8 cellular contexts compared by ENCODE assay signal in genomic region chr5:54520438-54520846, GRCh38. TPM values are rescaled to one million over a fixed set of nuclear protein-coding genes. Genes with fewer than 3 reads are reported as not detected.
DNase-seq lines count a peak whose midpoint lies in the region; ATAC-seq and TF ChIP-seq lines count a peak whose summit lies in the region.

No MANE protein-coding gene starts in this region.

- H3K4me2 ChIP-seq in smooth muscle cell: peak overlapping the region; percentile 83
- H3K4me2 ChIP-seq in Karpas-422 (ENCODE audit: low read depth, low read length, poor library complexity, severe bottlenecking): no peak overlapping the region

- H3K4me1 Mint-ChIP-seq in stimulated activated naive CD8-positive, alpha-beta T cell treated with anti-CD3 and anti-CD28 coated beads, Interleukin-15, Interleukin-2, amounts not matched to agents 100 ng/mL and 50 ng/mL, for 24 hours (ENCODE audit: low read depth): peaks cover 70% of the 10 kb centered on the region

- TF ChIP-seq CTCF in smooth muscle cell (IDR thresholded peaks at IDR 0.05; ENCODE audit: borderline replicate concordance, insufficient read depth, poor library complexity, severe bottlenecking): no peak

- peaks cover 7% of the 10 kb centered on the region for H3K36me3 Mint-ChIP-seq in stimulated activated naive CD8-positive, alpha-beta T cell treated with anti-CD3 and anti-CD28 coated beads, Interleukin-15, Interleukin-2, amounts not matched to agents 100 ng/mL and 50 ng/mL, for 24 hours (ENCODE audit: low read depth)

- WGBS in smooth muscle cell (ENCODE audit: low lambda C conversion rate): 4% methylated on average over 7 of the region's 7 CpGs

- H3K27me3 Mint-ChIP-seq in stimulated activated naive CD8-positive, alpha-beta T cell treated with anti-CD3 and anti-CD28 coated beads, Interleukin-15, Interleukin-2, amounts not matched to agents 100 ng/mL and 50 ng/mL, for 24 hours: peaks cover 4% of the 10 kb centered on the region

- H3K79me2 ChIP-seq in smooth muscle cell (ENCODE audit: low read depth) (peaks cover 72% of the 10 kb centered on the region), Karpas-422 (ENCODE audit: low read length) (no peaks in the 10 kb centered on the region)

- no peak overlapping the region for H3K27ac ChIP-seq in iPS-18a (ENCODE audit: low read length)
- H3K27ac ChIP-seq in smooth muscle cell (ENCODE audit: low read depth): peak overlapping the region; percentile 74
- no peak overlapping the region for H3K27ac ChIP-seq in Karpas-422 (ENCODE audit: low read length)

- no peak overlapping the region for H3K27ac Mint-ChIP-seq in stimulated activated naive CD8-positive, alpha-beta T cell treated with anti-CD3 and anti-CD28 coated beads, Interleukin-15, Interleukin-2, amounts not matched to agents 100 ng/mL and 50 ng/mL, for 24 hours

- H3K36me3 ChIP-seq in adipocyte (ENCODE audit: control insufficient read depth, insufficient read depth, low read length, severe bottlenecking): no peaks in the 10 kb centered on the region
- H3K36me3 ChIP-seq in iPS-18a (ENCODE audit: control insufficient read depth, low read depth, low read length): no peaks in the 10 kb centered on the region
- no peaks in the 10 kb centered on the region for H3K36me3 ChIP-seq in smooth muscle cell (ENCODE audit: low read depth)
- H3K36me3 ChIP-seq in Karpas-422 (ENCODE audit: insufficient read depth, low read length): no peaks in the 10 kb centered on the region

- peak overlapping the region; percentile 86 for H3K4me3 Mint-ChIP-seq in stimulated activated naive CD8-positive, alpha-beta T cell treated with anti-CD3 and anti-CD28 coated beads, Interleukin-15, Interleukin-2, amounts not matched to agents 100 ng/mL and 50 ng/mL, for 24 hours

- H3K27me3 ChIP-seq in adipocyte (replicated peaks; ENCODE audit: control insufficient read depth, insufficient read depth, low read length) (no peaks in the 10 kb centered on the region), iPS-18a (ENCODE audit: control insufficient read depth, insufficient read depth, low read length) (peaks cover 23% of the 10 kb centered on the region), smooth muscle cell (ENCODE audit: low read depth) (no peaks in the 10 kb centered on the region), Karpas-422 (ENCODE audit: low read length) (no peaks in the 10 kb centered on the region)

- H3K9ac ChIP-seq in adipocyte (ENCODE audit: low read length) (peak overlapping the region; percentile 96), iPS-18a (ENCODE audit: low read length) (peak overlapping the region; percentile 7), smooth muscle cell (ENCODE audit: low read depth) (peak overlapping the region; percentile 60), Karpas-422 (ENCODE audit: low read length) (no peak overlapping the region)

- no peak for ATAC-seq in stimulated activated naive CD8-positive, alpha-beta T cell treated with anti-CD3 and anti-CD28 coated beads, Interleukin-15, Interleukin-2, amounts not matched to agents 100 U/mL and 50 U/mL, for 24 hours

- H2AFZ ChIP-seq in smooth muscle cell (ENCODE audit: low read depth) (peak overlapping the region; percentile 11), Karpas-422 (ENCODE audit: low read length) (no peak overlapping the region)

- DNase-seq in stimulated activated naive CD8-positive, alpha-beta T cell treated with anti-CD3 and anti-CD28 coated beads, Interleukin-15, Interleukin-2, amounts not matched to agents 100 U/mL and 50 U/mL, for 24 hours: no peak
- peak; percentile 58 for DNase-seq in adipocyte (ENCODE audit: low read depth)
- DNase-seq in smooth muscle cell (lab: John Stamatoyannopoulos, UW; ENCODE audit: unreplicated experiment): no peak
- no peak for DNase-seq in stimulated activated CD4-positive, alpha-beta T cell treated with anti-CD3 and anti-CD28 coated beads, Interleukin-4, amount 100 ng/mL, for 24 hours
- no peak for DNase-seq in Karpas-422
- DNase-seq in effector CD8-positive, alpha-beta T cell (lab: John Stamatoyannopoulos, UW): no peak

- no peaks in the 10 kb centered on the region for H3F3A ChIP-seq in smooth muscle cell (ENCODE audit: low read depth)

- no peaks in the 10 kb centered on the region for H3K9me3 ChIP-seq in adipocyte (ENCODE audit: control insufficient read depth, low read length)
- H3K9me3 ChIP-seq in iPS-18a (ENCODE audit: control insufficient read depth, low read depth, low read length): no peaks in the 10 kb centered on the region
- no peaks in the 10 kb centered on the region for H3K9me3 ChIP-seq in smooth muscle cell (replicated peaks; ENCODE audit: low read depth)
- no peaks in the 10 kb centered on the region for H3K9me3 ChIP-seq in Karpas-422 (ENCODE audit: low read length)

- no peaks in the 10 kb centered on the region for H3K9me3 Mint-ChIP-seq in stimulated activated naive CD8-positive, alpha-beta T cell treated with anti-CD3 and anti-CD28 coated beads, Interleukin-15, Interleukin-2, amounts not matched to agents 100 ng/mL and 50 ng/mL, for 24 hours

- H3K4me1 ChIP-seq in adipocyte (ENCODE audit: control insufficient read depth, insufficient read depth, low read length): peaks cover 62% of the 10 kb centered on the region
- H3K4me1 ChIP-seq in iPS-18a (ENCODE audit: control insufficient read depth, low read depth, low read length): peaks cover 23% of the 10 kb centered on the region
- H3K4me1 ChIP-seq in smooth muscle cell (ENCODE audit: low read depth): peaks cover 37% of the 10 kb centered on the region
- H3K4me1 ChIP-seq in Karpas-422 (ENCODE audit: low read length): peaks cover 6% of the 10 kb centered on the region

- peak overlapping the region; percentile 86 for H3K4me3 ChIP-seq in adipocyte (ENCODE audit: low read length)
- peak overlapping the region; percentile 48 for H3K4me3 ChIP-seq in iPS-18a (ENCODE audit: low read length)
- peak overlapping the region; percentile 91 for H3K4me3 ChIP-seq in smooth muscle cell
- H3K4me3 ChIP-seq in Karpas-422 (ENCODE audit: low read length): no peak overlapping the region

- no peaks in the 10 kb centered on the region for H3K9me2 ChIP-seq in Karpas-422 (replicated peaks; ENCODE audit: insufficient read depth, low read length)

- H4K20me1 ChIP-seq in smooth muscle cell (ENCODE audit: low read depth) (peaks cover 59% of the 10 kb centered on the region), Karpas-422 (ENCODE audit: insufficient read depth, low read depth, low read length) (no peaks in the 10 kb centered on the region)

RNA-seq across cellular contexts. Expression of gene SNX18, which starts 2.9 kb away (rescaled TPM):
- total RNA-seq in smooth muscle cell: 16.7 and 17.5 TPM in 2 replicates
- 3.5 and 4.7 TPM in 2 replicates for polyA plus RNA-seq in smooth muscle cell
- 1.7 and 2.9 TPM in 2 replicates for total RNA-seq in Karpas-422 (2014; rRNA removed; shearing (Covaris generic); ENCODE audit: low replicate concordance)
